19 cellular contexts compared by ENCODE assay signal in the genomic region with DNA sequence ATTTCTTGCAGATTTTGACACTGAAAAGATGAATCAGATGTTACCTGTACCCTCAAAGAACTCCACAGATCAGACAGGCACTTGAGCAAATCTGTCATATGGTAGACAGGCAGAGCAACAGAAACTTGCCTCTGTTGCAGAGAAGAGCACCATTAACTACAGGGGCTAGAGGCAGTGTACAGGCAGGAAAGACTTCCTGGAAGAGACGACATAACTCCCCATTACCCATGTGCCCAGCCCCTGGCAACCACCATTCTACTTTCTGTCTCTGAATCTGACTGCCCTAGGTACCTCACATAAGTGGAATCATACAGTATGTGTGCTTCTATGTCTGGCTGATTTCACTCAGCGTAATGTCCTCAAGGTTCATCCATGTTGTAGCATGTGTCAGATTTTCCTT. TPM values are rescaled to one million over a fixed set of nuclear protein-coding genes. Genes with fewer than 3 reads are reported as not detected.
DNase-seq lines count a peak whose midpoint lies in the region; ATAC-seq and TF ChIP-seq lines count a peak whose summit lies in the region.
"Had no signal": no experiment of that assay in that cellular context is flagged by ENCODE, and none has a peak within 500 bp of the region (broad histone marks: within the 10 kb centered on the region; RNA-seq: fewer than 3 reads in every experiment).

No MANE protein-coding gene starts in this region.

- peaks cover 89% of the 10 kb centered on the region for H3K79me2 ChIP-seq in SK-N-SH (ENCODE audit: insufficient read depth)

- H3K4me3 ChIP-seq in CD8-positive, alpha-beta T cell (ENCODE audit: low read depth, low read length), result no peak overlapping the region
- H3K4me3 ChIP-seq in SK-N-SH (ENCODE audit: low read depth in 2 of 2, low read length in 1 of 2), result no peak overlapping the region
- H3K4me3 ChIP-seq: adrenal gland, lower lobe of right lung, testis had no signal

- H3K9ac ChIP-seq in SK-N-SH, result no peak overlapping the region

- H3K4me1 Mint-ChIP-seq in CD4-positive, alpha-beta T cell (ENCODE audit: low read depth), result peaks cover 32% of the 10 kb centered on the region
- H3K4me1 Mint-ChIP-seq in CD8-positive, alpha-beta T cell (ENCODE audit: low read depth), result peaks cover 17% of the 10 kb centered on the region
- H3K4me1 Mint-ChIP-seq in activated T-helper 17 cell treated with anti-CD3 and anti-CD28 coated beads, Interleukin-2, amount 50 U/mL, for 72 hours, result peaks cover 14% of the 10 kb centered on the region
- peaks cover 10 to 33% (median 19%) of the 10 kb centered on the region in 4 donors for H3K4me1 Mint-ChIP-seq in naive thymus-derived CD8-positive, alpha-beta T cell

- H3K9me2 ChIP-seq in SK-N-SH, result no peaks in the 10 kb centered on the region

- H3K36me3 Mint-ChIP-seq in CD4-positive, alpha-beta T cell (ENCODE audit: low read depth), result no peaks in the 10 kb centered on the region
- H3K36me3 Mint-ChIP-seq in CD8-positive, alpha-beta T cell, result no peaks in the 10 kb centered on the region
- peaks cover 4% of the 10 kb centered on the region for H3K36me3 Mint-ChIP-seq in activated T-helper 17 cell treated with anti-CD3 and anti-CD28 coated beads, Interleukin-2, amount 50 U/mL, for 72 hours (ENCODE audit: low read depth)
- peaks cover 0 to 2% (median 2%) of the 10 kb centered on the region in 3 donors for H3K36me3 Mint-ChIP-seq in naive thymus-derived CD8-positive, alpha-beta T cell

- TF ChIP-seq EP300 in SK-N-SH (IDR thresholded peaks at IDR 0.05; ENCODE audit: borderline replicate concordance in 1 of 2, low read depth in 1 of 2, low read length in 1 of 2), result no peak

- peaks cover 4% of the 10 kb centered on the region for H3F3A ChIP-seq in SK-N-SH (replicated peaks; ENCODE audit: insufficient read depth)

- peak; percentile 54 for ATAC-seq in CD4-positive, alpha-beta T cell (ENCODE audit: poor library complexity)
- ATAC-seq in CD8-positive, alpha-beta T cell, result peak; percentile 69
- ATAC-seq in activated T-helper 17 cell treated with anti-CD3 and anti-CD28 coated beads, Interleukin-2, amount 50 U/mL, for 72 hours (replicated peaks), result peak; percentile 90
- ATAC-seq in naive thymus-derived CD8-positive, alpha-beta T cell, result peak; percentile 58 to 80
- no peak for ATAC-seq in HG03457 (IDR thresholded peaks at IDR 0.05; ENCODE audit: unreplicated experiment)
- ATAC-seq: lower lobe of right lung had no signal

- WGBS in SK-N-SH (ENCODE audit: low lambda C conversion rate), result 69% methylated on average over 2 of the region's 2 CpGs

- H2AFZ ChIP-seq in SK-N-SH (ENCODE audit: low read depth), result no peak overlapping the region

- peak overlapping the region; percentile 80 for H3K27ac Mint-ChIP-seq in CD4-positive, alpha-beta T cell
- H3K27ac Mint-ChIP-seq in CD8-positive, alpha-beta T cell, result peak overlapping the region; percentile 76
- H3K27ac Mint-ChIP-seq in activated T-helper 17 cell treated with anti-CD3 and anti-CD28 coated beads, Interleukin-2, amount 50 U/mL, for 72 hours, result peak overlapping the region; percentile 58
- peak overlapping the region; percentile 23 to 87 (median 73) for H3K27ac Mint-ChIP-seq in naive thymus-derived CD8-positive, alpha-beta T cell

- no peak for TF ChIP-seq RAD21 in SK-N-SH (IDR thresholded peaks at IDR 0.05; ENCODE audit: low read length)

- peak in 1 of 10 experiments; percentile 17 for DNase-seq in CD4-positive, alpha-beta T cell
- DNase-seq in CD8-positive, alpha-beta T cell, result no peak
- peak in 2 of 10 donors; percentile 5 to 16 for DNase-seq in naive thymus-derived CD8-positive, alpha-beta T cell
- DNase-seq in EL, result no peak
- DNase-seq in SK-N-SH, result no peak
- DNase-seq in middle frontal gyrus (ENCODE audit: extremely low spot score, low spot score), result no peak
- DNase-seq: adrenal gland, BE2C, DMS 273 treated with DMSO at 0.1 percent for 48 hours, Kasumi-1, lower lobe of right lung, NCI-H1105 treated with DMSO at 0.1 percent for 48 hours, NCI-H2107, NCI-H524 treated with DMSO at 0.1 percent for 48 hours, small intestine, SW 1271, testis had no signal

- TF ChIP-seq CTCF in CD4-positive, alpha-beta T cell (IDR thresholded peaks at IDR 0.05), result no peak
- no peak for TF ChIP-seq CTCF in CD8-positive, alpha-beta T cell (IDR thresholded peaks at IDR 0.05)
- no peak for TF ChIP-seq CTCF in SK-N-SH (IDR thresholded peaks at IDR 0.05)

- intact Hi-C loops in CD4-positive, alpha-beta T cell (cut with DNase I, micrococcal nuclease), result no loop called here
- intact Hi-C loops in CD8-positive, alpha-beta T cell (cut with DNase I, micrococcal nuclease), result no loop called here

- no peaks in the 10 kb centered on the region for H3K27me3 Mint-ChIP-seq in CD4-positive, alpha-beta T cell
- no peaks in the 10 kb centered on the region for H3K27me3 Mint-ChIP-seq in CD8-positive, alpha-beta T cell (ENCODE audit: low read depth)
- H3K27me3 Mint-ChIP-seq in activated T-helper 17 cell treated with anti-CD3 and anti-CD28 coated beads, Interleukin-2, amount 50 U/mL, for 72 hours, result no peaks in the 10 kb centered on the region
- no peaks in the 10 kb centered on the region for H3K27me3 Mint-ChIP-seq in naive thymus-derived CD8-positive, alpha-beta T cell

- H3K9me3 ChIP-seq in CD4-positive, alpha-beta T cell (ENCODE audit: control insufficient read depth, low read length), result no peaks in the 10 kb centered on the region
- no peaks in the 10 kb centered on the region for H3K9me3 ChIP-seq in CD8-positive, alpha-beta T cell (ENCODE audit: low read length)
- peaks cover 5% of the 10 kb centered on the region; the same call in 1 of the 2 replicates for H3K9me3 ChIP-seq in SK-N-SH
- H3K9me3 ChIP-seq: adrenal gland, BE2C, testis had no signal

- H3K9me3 Mint-ChIP-seq in CD4-positive, alpha-beta T cell, result no peaks in the 10 kb centered on the region
- no peaks in the 10 kb centered on the region for H3K9me3 Mint-ChIP-seq in CD8-positive, alpha-beta T cell
- no peaks in the 10 kb centered on the region for H3K9me3 Mint-ChIP-seq in activated T-helper 17 cell treated with anti-CD3 and anti-CD28 coated beads, Interleukin-2, amount 50 U/mL, for 72 hours
- no peaks in the 10 kb centered on the region for H3K9me3 Mint-ChIP-seq in naive thymus-derived CD8-positive, alpha-beta T cell

- H3K27me3 ChIP-seq in CD4-positive, alpha-beta T cell (ENCODE audit: control insufficient read depth, insufficient read depth, low read length), result no peaks in the 10 kb centered on the region
- H3K27me3 ChIP-seq in CD8-positive, alpha-beta T cell (ENCODE audit: insufficient read depth, low read length), result no peaks in the 10 kb centered on the region
- H3K27me3 ChIP-seq in SK-N-SH (ENCODE audit: insufficient read depth), result no peaks in the 10 kb centered on the region
- H3K27me3 ChIP-seq: adrenal gland, BE2C, testis had no signal

- peaks cover 11% of the 10 kb centered on the region for H3K4me1 ChIP-seq in CD8-positive, alpha-beta T cell (ENCODE audit: insufficient read depth, low read length)
- peaks cover 0 to 7% of the 10 kb centered on the region in 2 experiments; a peak in 1 of 4 replicates for H3K4me1 ChIP-seq in SK-N-SH (ENCODE audit: control insufficient read depth in 1 of 2, insufficient read depth in 2 of 2, low read depth in 1 of 2, low read length in 1 of 2)
- H3K4me1 ChIP-seq: BE2C, lower lobe of right lung, testis had no signal

- no peak overlapping the region for H3K4me3 Mint-ChIP-seq in CD4-positive, alpha-beta T cell
- peak overlapping the region; percentile 29 for H3K4me3 Mint-ChIP-seq in CD8-positive, alpha-beta T cell
- H3K4me3 Mint-ChIP-seq in activated T-helper 17 cell treated with anti-CD3 and anti-CD28 coated beads, Interleukin-2, amount 50 U/mL, for 72 hours, result peak overlapping the region; percentile 70
- peak overlapping the region in 6 of 10 donors; percentile 2 to 26 (median 13) for H3K4me3 Mint-ChIP-seq in naive thymus-derived CD8-positive, alpha-beta T cell

- CTCF ChIA-PET in CD4-positive, alpha-beta T cell (lab: Charles Lee), result no interaction called here
- CTCF ChIA-PET in CD8-positive, alpha-beta T cell (lab: Charles Lee), result interaction anchor here (1.0 kb wide), 1 partner anchor 180 kb away, joined by 3 read pairs; no protein-coding TSS in a partner anchor
- CTCF ChIA-PET in SK-N-SH (lab: Yijun Ruan, JAX), result interaction anchor here (1.3 kb wide), 1 partner anchor 36 kb away, joined by 4 read pairs; no protein-coding TSS in a partner anchor

- no peak overlapping the region for H3K27ac ChIP-seq in CD4-positive, alpha-beta T cell (ENCODE audit: low read depth, low read length)
- H3K27ac ChIP-seq in CD8-positive, alpha-beta T cell (ENCODE audit: low read depth, low read length), result no peak overlapping the region
- H3K27ac ChIP-seq in SK-N-SH (ENCODE audit: low read depth in 2 of 2, low read length in 1 of 2), result no peak overlapping the region
- H3K27ac ChIP-seq: lower lobe of right lung, testis had no signal

- no peak overlapping the region for H3K4me2 ChIP-seq in SK-N-SH

- no peaks in the 10 kb centered on the region for H3K36me3 ChIP-seq in CD8-positive, alpha-beta T cell (ENCODE audit: insufficient read depth, low read length)
- H3K36me3 ChIP-seq in SK-N-SH (replicated peaks in 1 of 2; ENCODE audit: control insufficient read depth in 1 of 2, insufficient read depth in 2 of 2, low read length in 1 of 2), result peaks cover 0 to 13% of the 10 kb centered on the region in 2 experiments
- H3K36me3 ChIP-seq: adrenal gland, lower lobe of right lung had no signal

- H4K20me1 ChIP-seq in SK-N-SH (ENCODE audit: insufficient read depth), result 0 out of 2 replicates have a peak, but pooled peaks cover 10% of the 10 kb centered on the region

- POLR2A ChIA-PET in CD4-positive, alpha-beta T cell (lab: Charles Lee), result no interaction called here
- POLR2A ChIA-PET in CD8-positive, alpha-beta T cell (lab: Charles Lee), result no interaction called here
- POLR2A ChIA-PET in naive thymus-derived CD8-positive, alpha-beta T cell (lab: Charles Lee), result no interaction called here
- POLR2A ChIA-PET in SK-N-SH (lab: Yijun Ruan, JAX), result no interaction called here

RNA-seq across cellular contexts. Expression of gene GFOD2, which starts 15.5 kb away (rescaled TPM):
- 1 to 10 TPM; 2.8 to 3.7 TPM for total RNA-seq in CD4-positive, alpha-beta T cell
- 1 to 10 TPM; 2.4 to 2.6 TPM for total RNA-seq in CD8-positive, alpha-beta T cell
- 10 to 100 TPM; 13.8 to 20.9 TPM for total RNA-seq in activated T-helper 17 cell treated with anti-CD3 and anti-CD28 coated beads, Interleukin-2, amount 50 U/mL, for 72 hours
- total RNA-seq in naive thymus-derived CD8-positive, alpha-beta T cell, result 10 to 100 TPM; 12.7 to 13.0 TPM
- polyA plus RNA-seq in naive thymus-derived CD8-positive, alpha-beta T cell, result 10 to 100 TPM in 1 of 3 donors, 1 to 10 TPM in 2; 6.0 to 10.9 (median 6.5) TPM
- polyA plus RNA-seq in SK-N-SH (2012; rRNA removed), result 19.0 and 19.3 TPM in 2 replicates
- polyA plus RNA-seq in SK-N-SH (2012; cell fraction: cytosol; rRNA removed), result 12.2 and 16.1 TPM in 2 replicates
- 21.3 and 23.4 TPM in 2 replicates for polyA plus RNA-seq in SK-N-SH (2012; cell fraction: nucleus; rRNA removed)

RNA-seq across cellular contexts. Expression of gene C16orf86, which starts 37.0 kb away (rescaled TPM):
- total RNA-seq in CD4-positive, alpha-beta T cell, result 1 to 10 TPM; 2.0 to 2.4 TPM
- total RNA-seq in CD8-positive, alpha-beta T cell, result 1 to 10 TPM; 1.4 to 1.6 TPM
- total RNA-seq in activated T-helper 17 cell treated with anti-CD3 and anti-CD28 coated beads, Interleukin-2, amount 50 U/mL, for 72 hours, result 1 to 10 TPM; 1.5 to 1.8 TPM
- 1 to 10 TPM; 4.7 to 6.1 TPM for total RNA-seq in naive thymus-derived CD8-positive, alpha-beta T cell
- polyA plus RNA-seq in naive thymus-derived CD8-positive, alpha-beta T cell, result 1 to 10 TPM; 4.3 to 5.1 (median 4.3) TPM
- 4.3 and 5.1 TPM in 2 replicates for polyA plus RNA-seq in SK-N-SH (2012; rRNA removed)
- polyA plus RNA-seq in SK-N-SH (2012; cell fraction: cytosol; rRNA removed), result 2.0 and 3.9 TPM in 2 replicates
- polyA plus RNA-seq in SK-N-SH (2012; cell fraction: nucleus; rRNA removed), result 13.7 and 16.4 TPM in 2 replicates

RNA-seq across cellular contexts. Expression of gene ENKD1, which starts 37.1 kb away (rescaled TPM):
- 1 to 10 TPM; 2.0 to 3.5 TPM for total RNA-seq in CD4-positive, alpha-beta T cell
- 1 to 10 TPM; 1.7 to 2.5 TPM for total RNA-seq in CD8-positive, alpha-beta T cell
- 1 to 10 TPM; 9.1 to 9.4 TPM for total RNA-seq in activated T-helper 17 cell treated with anti-CD3 and anti-CD28 coated beads, Interleukin-2, amount 50 U/mL, for 72 hours
- total RNA-seq in naive thymus-derived CD8-positive, alpha-beta T cell, result 1 to 10 TPM; 7.5 to 8.4 TPM
- polyA plus RNA-seq in naive thymus-derived CD8-positive, alpha-beta T cell, result 1 to 10 TPM; 1.5 to 2.8 (median 1.6) TPM
- 19.5 and 21.0 TPM in 2 replicates for polyA plus RNA-seq in SK-N-SH (2012; rRNA removed)
- 8.6 and 12.2 TPM in 2 replicates for polyA plus RNA-seq in SK-N-SH (2012; cell fraction: cytosol; rRNA removed)
- polyA plus RNA-seq in SK-N-SH (2012; cell fraction: nucleus; rRNA removed), result 52.0 and 82.9 TPM in 2 replicates

RNA-seq across cellular contexts. Expression of gene PARD6A, which starts 42.9 kb away (rescaled TPM):
- 1 to 10 TPM; 4.5 to 4.7 TPM for total RNA-seq in CD4-positive, alpha-beta T cell
- 1 to 10 TPM; 3.0 to 3.1 TPM for total RNA-seq in CD8-positive, alpha-beta T cell
- 10 to 100 TPM; 10.7 to 16.5 TPM for total RNA-seq in activated T-helper 17 cell treated with anti-CD3 and anti-CD28 coated beads, Interleukin-2, amount 50 U/mL, for 72 hours
- 1 to 10 TPM; 4.3 to 6.0 TPM for total RNA-seq in naive thymus-derived CD8-positive, alpha-beta T cell
- 10 to 100 TPM; 10.6 to 13.3 (median 11.2) TPM for polyA plus RNA-seq in naive thymus-derived CD8-positive, alpha-beta T cell
- 5.7 and 9.0 TPM in 2 replicates for polyA plus RNA-seq in SK-N-SH (2012; rRNA removed)
- 4.1 and 6.2 TPM in 2 replicates for polyA plus RNA-seq in SK-N-SH (2012; cell fraction: cytosol; rRNA removed)
- 3.3 and 3.4 TPM in 2 replicates for polyA plus RNA-seq in SK-N-SH (2012; cell fraction: nucleus; rRNA removed)

RNA-seq across cellular contexts. Expression of gene ACD, which starts 43.6 kb away (rescaled TPM):
- total RNA-seq in CD4-positive, alpha-beta T cell, result 10 to 100 TPM; 21.6 to 26.0 TPM
- 10 to 100 TPM; 22.2 to 23.9 TPM for total RNA-seq in CD8-positive, alpha-beta T cell
- total RNA-seq in activated T-helper 17 cell treated with anti-CD3 and anti-CD28 coated beads, Interleukin-2, amount 50 U/mL, for 72 hours, result 10 to 100 TPM; 37.5 to 63.4 TPM
- total RNA-seq in naive thymus-derived CD8-positive, alpha-beta T cell, result 10 to 100 TPM; 41.8 to 46.6 TPM
- polyA plus RNA-seq in naive thymus-derived CD8-positive, alpha-beta T cell, result 10 to 100 TPM; 24.6 to 38.1 (median 28.2) TPM
- 31.3 and 37.8 TPM in 2 replicates for polyA plus RNA-seq in SK-N-SH (2012; rRNA removed)
- 12.3 and 19.7 TPM in 2 replicates for polyA plus RNA-seq in SK-N-SH (2012; cell fraction: cytosol; rRNA removed)
- 79.0 and 110 TPM in 2 replicates for polyA plus RNA-seq in SK-N-SH (2012; cell fraction: nucleus; rRNA removed)
